In the genomic region with DNA sequence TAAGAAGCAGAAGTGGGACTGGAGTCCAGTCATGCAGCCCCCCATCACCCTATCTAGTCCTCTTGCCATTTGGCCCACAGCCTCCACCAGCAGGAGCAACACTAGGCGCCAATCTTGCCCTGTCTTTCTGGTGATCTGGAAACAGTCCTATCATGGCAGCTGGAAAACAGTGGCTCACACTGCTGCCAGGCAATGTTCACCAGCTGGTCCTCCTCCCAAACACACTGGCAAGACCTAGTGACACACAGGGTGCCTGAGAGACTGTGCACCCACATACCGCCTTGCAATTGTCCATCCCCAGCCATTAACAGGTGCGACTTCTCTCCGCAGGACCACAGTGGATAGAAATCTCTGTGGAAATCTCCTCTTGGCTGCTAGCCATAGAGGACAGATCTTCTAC, we compare ENCODE assay signal across 17 cellular contexts.
"Had no signal": no experiment of that assay in that cellular context is flagged by ENCODE, and none has a peak within 500 bp of the region (broad histone marks: within the 10 kb centered on the region; RNA-seq: fewer than 3 reads in every experiment).

No MANE protein-coding gene starts in this region.

- H3K36me3 Mint-ChIP-seq: activated naive CD8-positive, alpha-beta T cell treated with anti-CD3 and anti-CD28 coated beads for 36 hours; stimulated activated effector memory CD8-positive, alpha-beta T cell treated with anti-CD3 and anti-CD28 coated beads, Interleukin-12 subunit alpha, Interleukin-12 subunit beta, amount 100 ng/mL, for 72 hours had no signal

- H3K27ac ChIP-seq: breast epithelium, prostate gland, tibial artery had no signal

- H3K4me1 ChIP-seq: breast epithelium, prostate gland had no signal

- H3K27me3 ChIP-seq: breast epithelium, tibial artery had no signal

- ATAC-seq: left lobe of liver; stimulated activated effector memory CD8-positive, alpha-beta T cell treated with anti-CD3 and anti-CD28 coated beads, Interleukin-12 subunit alpha, Interleukin-12 subunit beta, amount 100 ng/mL, for 72 hours had no signal

- H3K4me3 ChIP-seq: breast epithelium, prostate gland, tibial artery had no signal

- H3K9me3 ChIP-seq: breast epithelium, prostate gland, tibial artery had no signal

- H3K36me3 ChIP-seq: breast epithelium, prostate gland, tibial artery had no signal

- H3K9me3 Mint-ChIP-seq: activated CD4-positive, alpha-beta T cell treated with anti-CD3 and anti-CD28 coated beads, Interleukin-2, amount 10 ng/mL, durations not matched to agents 7 days and 5 days; activated naive CD8-positive, alpha-beta T cell treated with anti-CD3 and anti-CD28 coated beads for 36 hours; dendritic cell treated with granulocyte-macrophage colony-stimulating factor and Interleukin-4, amounts not matched to agents 40 ng/mL and 50 ng/mL, for 4 days; nephron; stimulated activated effector memory CD8-positive, alpha-beta T cell treated with anti-CD3 and anti-CD28 coated beads, Interleukin-12 subunit alpha, Interleukin-12 subunit beta, amount 100 ng/mL, for 72 hours had no signal

- H3K4me3 Mint-ChIP-seq: activated CD4-positive, alpha-beta T cell treated with anti-CD3 and anti-CD28 coated beads, Interleukin-2, amount 10 ng/mL, durations not matched to agents 7 days and 5 days; activated naive CD8-positive, alpha-beta T cell treated with anti-CD3 and anti-CD28 coated beads for 36 hours; dendritic cell treated with granulocyte-macrophage colony-stimulating factor and Interleukin-4, amounts not matched to agents 40 ng/mL and 50 ng/mL, for 4 days; nephron; stimulated activated effector memory CD8-positive, alpha-beta T cell treated with anti-CD3 and anti-CD28 coated beads, Interleukin-12 subunit alpha, Interleukin-12 subunit beta, amount 100 ng/mL, for 72 hours had no signal

- H3K27ac Mint-ChIP-seq: activated CD4-positive, alpha-beta T cell treated with anti-CD3 and anti-CD28 coated beads, Interleukin-2, amount 10 ng/mL, durations not matched to agents 7 days and 5 days; activated naive CD8-positive, alpha-beta T cell treated with anti-CD3 and anti-CD28 coated beads for 36 hours; dendritic cell treated with granulocyte-macrophage colony-stimulating factor and Interleukin-4, amounts not matched to agents 40 ng/mL and 50 ng/mL, for 4 days; nephron; stimulated activated effector memory CD8-positive, alpha-beta T cell treated with anti-CD3 and anti-CD28 coated beads, Interleukin-12 subunit alpha, Interleukin-12 subunit beta, amount 100 ng/mL, for 72 hours had no signal

- FAIRE-seq: keratinocyte had no signal

- H3K27me3 Mint-ChIP-seq: activated CD4-positive, alpha-beta T cell treated with anti-CD3 and anti-CD28 coated beads, Interleukin-2, amount 10 ng/mL, durations not matched to agents 7 days and 5 days; activated naive CD8-positive, alpha-beta T cell treated with anti-CD3 and anti-CD28 coated beads for 36 hours had no signal

- DNase-seq: activated CD4-positive, alpha-beta T cell treated with anti-CD3 and anti-CD28 coated beads, Interleukin-2, amount 10 ng/mL, durations not matched to agents 7 days and 5 days; activated CD8-positive, alpha-beta memory T cell treated with anti-CD3 and anti-CD28 coated beads for 24 hours; activated naive CD8-positive, alpha-beta T cell treated with anti-CD3 and anti-CD28 coated beads for 36 hours; amygdala; hippocampal formation; occipital lobe; stimulated activated CD4-positive, alpha-beta T cell treated with anti-CD3 and anti-CD28 coated beads, Interleukin-12 subunit alpha, Interleukin-12 subunit beta, amount 100 ng/mL, for 4 hours; stimulated activated CD4-positive, alpha-beta T cell treated with anti-CD3 and anti-CD28 coated beads, Interleukin-2, amount 100 ng/mL, for 24 hours; T-helper 9 cell; tibial artery had no signal
